8 cellular contexts compared by ENCODE assay signal in the genomic region with DNA sequence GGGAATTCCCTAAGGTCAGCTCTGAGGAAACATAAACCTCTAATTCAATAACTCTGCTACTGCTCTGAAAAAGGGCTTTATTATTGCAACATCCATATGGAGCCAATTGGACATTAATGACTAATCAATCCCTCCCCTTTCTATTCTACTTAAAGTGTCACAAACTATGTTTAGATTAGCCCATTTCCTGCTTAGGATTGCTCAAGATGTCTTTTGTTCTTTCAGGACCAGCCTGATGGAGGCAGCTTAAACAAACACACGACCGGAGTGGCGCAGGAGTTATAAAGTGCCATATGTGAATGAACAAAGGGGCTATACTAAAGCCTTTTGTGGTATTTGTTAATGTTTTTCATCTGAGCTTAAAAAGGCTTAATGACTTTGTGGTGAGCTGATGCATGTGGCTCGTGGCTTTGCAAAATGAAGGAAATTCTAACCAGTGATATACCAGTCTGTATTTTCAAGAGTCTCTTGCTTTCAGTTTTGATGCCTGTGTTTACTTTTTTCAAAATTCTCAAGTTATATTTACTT.
DNase-seq lines count a peak whose midpoint lies in the region; ATAC-seq, FAIRE-seq and TF ChIP-seq lines count a peak whose summit lies in the region.

No MANE protein-coding gene starts in this region.

- no peak for FAIRE-seq in A549 (lab: Jason Lieb, UNC)

- no peaks in the 10 kb centered on the region for H3K27me3 ChIP-seq in uterus

- TF ChIP-seq EP300 in A549 (IDR thresholded peaks at IDR 0.05), result peak in 1 of 2 experiments; percentile 34; a peak in 2 of 5 replicates

- WGBS in A549 (ENCODE audit: missing lambda C conversion rate), result 4% methylated on average over 4 of the region's 4 CpGs

- H3K4me3 ChIP-seq in A549 (0 out of 3 replicates have a peak overlapping the region, but pooled peaks have one; percentile 1), epithelial cell of esophagus (ENCODE audit: low read length) (no peak overlapping the region), uterus (no peak overlapping the region)

- H3K9me3 ChIP-seq in A549 (no peaks in the 10 kb centered on the region), uterus (no peaks in the 10 kb centered on the region)

- peak; percentile 4 to 73 for DNase-seq in A549 (ENCODE audit: low read depth in 1 of 2, low spot score in 1 of 2)
- DNase-seq in NCI-H774 (lab: John Stamatoyannopoulos, UW), result peak; percentile 88
- peak; percentile 90 for DNase-seq in epithelial cell of esophagus (ENCODE audit: low read depth)
- DNase-seq in sciatic nerve (ENCODE audit: low spot score), result no peak
- no peak for DNase-seq in iPS-NIHi7 (ENCODE audit: extremely low spot score)
- DNase-seq in activated CD4-positive, CD25-positive, alpha-beta regulatory T cell (lab: John Stamatoyannopoulos, UW), result no peak
- DNase-seq in uterus, result no peak

- H3K4me2 ChIP-seq in A549, result peak overlapping the region; percentile 71

- no peak for TF ChIP-seq CTCF in A549 (IDR thresholded peaks at IDR 0.05)
- no peak for TF ChIP-seq CTCF in epithelial cell of esophagus (IDR thresholded peaks at IDR 0.05; ENCODE audit: insufficient read depth, low read depth, low read length, missing control alignments)
- TF ChIP-seq CTCF in uterus (IDR thresholded peaks at IDR 0.05), result no peak

- ATAC-seq in A549, result peak; percentile 79 to 80
- ATAC-seq in HG03097 (IDR thresholded peaks at IDR 0.05; ENCODE audit: low FRiP score, unreplicated experiment), result peak; percentile 61
- peak; percentile 65 for ATAC-seq in sciatic nerve

- H3K36me3 ChIP-seq in uterus, result no peaks in the 10 kb centered on the region

- POLR2A ChIA-PET in A549 (lab: Yijun Ruan, JAX), result no interaction called here

- CTCF ChIA-PET in A549 (lab: Yijun Ruan, JAX), result no interaction called here

- TF ChIP-seq POLR2A in A549 (IDR thresholded peaks at IDR 0.05; ENCODE audit: low read length) (no peak), uterus (IDR thresholded peaks at IDR 0.05) (no peak)

- TF ChIP-seq RAD21 in A549 (conservative IDR thresholded peaks at IDR 0.05 in 1 of 2, IDR thresholded peaks at IDR 0.05 in 1 of 2), result peak in 1 of 2 experiments; percentile 38; a peak in 1 of 5 replicates

- H3K4me1 ChIP-seq in A549 (peaks cover 19% of the 10 kb centered on the region), uterus (no peaks in the 10 kb centered on the region)

- intact Hi-C loops in sciatic nerve (cut with DNase I), result no loop called here
- intact Hi-C loops in uterus (cut with DNase I; ENCODE audit: low total_unique reads), result no loop called here

- H3K27ac ChIP-seq in A549 (peak overlapping the region; percentile 39 to 54), uterus (no peak overlapping the region)

TF ChIP-seq in A549, 52 proteins besides CTCF, POLR2A, EP300 and RAD21:
- 0 out of 2 replicates have a peak, but pooled peaks have one; percentile 12 for TF ChIP-seq GATA3 (IDR thresholded peaks at IDR 0.05; ENCODE audit: borderline replicate concordance)
- peak; percentile 44 to 50; a peak in 2 of 5 replicates for TF ChIP-seq JUN (IDR thresholded peaks at IDR 0.05)
- TF ChIP-seq RARB (CRISPR knock-in tag; IDR thresholded peaks at IDR 0.05), result no peak
- TF ChIP-seq ZNF302 (CRISPR knock-in tag; IDR thresholded peaks at IDR 0.05), result no peak
- 0 out of 2 replicates have a peak, but pooled peaks have one; percentile 38 for TF ChIP-seq JUNB (IDR thresholded peaks at IDR 0.05)
- TF ChIP-seq FOSL2 (IDR thresholded peaks at IDR 0.05), result no peak
- TF ChIP-seq FOSL2 (CRISPR knock-in tag; IDR thresholded peaks at IDR 0.05), result peak; percentile 54
- TF ChIP-seq NFE2L2 (conservative IDR thresholded peaks at IDR 0.05; ENCODE audit: low read length), result no peak
- peak; percentile 28; the same call in 2 of the 3 replicates for TF ChIP-seq SMC3 (IDR thresholded peaks at IDR 0.05)
- 0 out of 3 replicates have a peak, but pooled peaks have one; percentile 21 for TF ChIP-seq BCL3 (IDR thresholded peaks at IDR 0.05)
- TF ChIP-seq, protein P1, sequence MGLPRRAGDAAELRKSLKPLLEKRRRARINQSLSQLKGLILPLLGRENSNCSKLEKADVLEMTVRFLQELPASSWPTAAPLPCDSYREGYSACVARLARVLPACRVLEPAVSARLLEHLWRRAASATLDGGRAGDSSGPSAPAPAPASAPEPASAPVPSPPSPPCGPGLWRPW (IDR thresholded peaks at IDR 0.05), result 0 out of 2 replicates have a peak, but pooled peaks have one; percentile 42
- no peak for TF ChIP-seq FOXS1 (CRISPR knock-in tag; IDR thresholded peaks at IDR 0.05)
- TF ChIP-seq MAX (IDR thresholded peaks at IDR 0.05), result no peak
- no peak for TF ChIP-seq HOXB13 (CRISPR knock-in tag; IDR thresholded peaks at IDR 0.05; ENCODE audit: low read depth)
- TF ChIP-seq ATOH8 (CRISPR knock-in tag; IDR thresholded peaks at IDR 0.05; ENCODE audit: low read depth), result no peak
- peak; percentile 88 to 92 for TF ChIP-seq CEBPB (IDR thresholded peaks at IDR 0.05)

Comparison
In these comparisons a context has a peak if more than half of its experiments do, and no peak if none do; other contexts are left out.
1. DNase-seq: peak in A549 (2 of 2), NCI-H774 (single experiment) and epithelial cell of esophagus (single experiment); none in sciatic nerve (single experiment), iPS-NIHi7 (single experiment), activated CD4-positive, CD25-positive, alpha-beta regulatory T cell (0 of 4) and uterus (0 of 2).
2. H3K27ac ChIP-seq: peak in A549 (2 of 2); none in uterus (0 of 2).
3. Peak in every context shown above with its lines, with median percentiles within 50 percentile points of each other: ATAC-seq.